In genomic region chr4:36208884-36209473, GRCh38 we compare ENCODE assay signal across 9 cellular contexts. TPM values are rescaled to one million over a fixed set of nuclear protein-coding genes. Genes with fewer than 3 reads are reported as not detected.
DNase-seq lines count a peak whose midpoint lies in the region; ATAC-seq and TF ChIP-seq lines count a peak whose summit lies in the region.
"Had no signal": no experiment of that assay in that cellular context is flagged by ENCODE, and none has a peak within 500 bp of the region (broad histone marks: within the 10 kb centered on the region; RNA-seq: fewer than 3 reads in every experiment).

No MANE protein-coding gene starts in this region.

- ATAC-seq in GM19452 (IDR thresholded peaks at IDR 0.05; ENCODE audit: unreplicated experiment) (peak; percentile 83), HG03135 (IDR thresholded peaks at IDR 0.05; ENCODE audit: unreplicated experiment) (peak; percentile 80), left lung (no peak)
- ATAC-seq in activated naive CD8-positive, alpha-beta T cell treated with anti-CD3 and anti-CD28 coated beads, Interleukin-2, amount 10 ng/mL, durations not matched to agents 7 days and 5 days (ENCODE audit: low read depth): peak; percentile 97

- peaks cover 47% of the 10 kb centered on the region for H3K36me3 Mint-ChIP-seq in activated naive CD8-positive, alpha-beta T cell treated with anti-CD3 and anti-CD28 coated beads, Interleukin-2, amount 10 ng/mL, durations not matched to agents 7 days and 5 days

- H3K9me3 ChIP-seq in left lung: no peaks in the 10 kb centered on the region

- DNase-seq in GM10266 (ENCODE audit: extremely low spot score) (peak; percentile 13), left lung (no peak), DMS153 (lab: John Stamatoyannopoulos, UW) (no peak), COLO668 (lab: John Stamatoyannopoulos, UW; ENCODE audit: unreplicated experiment) (no peak), amygdala (lab: John Stamatoyannopoulos, UW) (no peak)
- peak; percentile 41 for DNase-seq in activated naive CD8-positive, alpha-beta T cell treated with anti-CD3 and anti-CD28 coated beads, Interleukin-2, amount 10 ng/mL, durations not matched to agents 7 days and 5 days

- peaks cover 5 to 6% of the 10 kb centered on the region in 2 donors for H3K36me3 ChIP-seq in left lung

- H3K9me3 Mint-ChIP-seq in activated naive CD8-positive, alpha-beta T cell treated with anti-CD3 and anti-CD28 coated beads, Interleukin-2, amount 10 ng/mL, durations not matched to agents 7 days and 5 days: no peaks in the 10 kb centered on the region
- H3K9me3 Mint-ChIP-seq: neural crest cell had no signal

- no peak overlapping the region for H3K27ac ChIP-seq in left lung

- H3K4me3 ChIP-seq in left lung: no peak overlapping the region

- H3K4me1 ChIP-seq in left lung: peaks cover 0 to 7% of the 10 kb centered on the region in 2 donors

- POLR2A ChIA-PET in activated naive CD8-positive, alpha-beta T cell treated with anti-CD3 and anti-CD28 coated beads, Interleukin-2, amount 10 ng/mL, durations not matched to agents 7 days and 5 days (lab: Charles Lee): interaction anchor here (0.6 to 1.0 kb wide), 2 partner anchors 17 to 35 kb away, joined by 3 read pairs; partner anchors contain the start of gene ARAP2

- TF ChIP-seq CTCF in GM10266 (IDR thresholded peaks at IDR 0.05; ENCODE audit: control insufficient read depth, insufficient read depth, low read depth, missing control alignments) (no peak), left lung (IDR thresholded peaks at IDR 0.05) (no peak)

- peak overlapping the region; percentile 64 for H3K4me3 Mint-ChIP-seq in activated naive CD8-positive, alpha-beta T cell treated with anti-CD3 and anti-CD28 coated beads, Interleukin-2, amount 10 ng/mL, durations not matched to agents 7 days and 5 days
- H3K4me3 Mint-ChIP-seq: neural crest cell had no signal

- intact Hi-C loops in left lung (cut with DNase I): no loop called here

- H3K27me3 Mint-ChIP-seq in activated naive CD8-positive, alpha-beta T cell treated with anti-CD3 and anti-CD28 coated beads, Interleukin-2, amount 10 ng/mL, durations not matched to agents 7 days and 5 days: no peaks in the 10 kb centered on the region

- H3K4me1 Mint-ChIP-seq in activated naive CD8-positive, alpha-beta T cell treated with anti-CD3 and anti-CD28 coated beads, Interleukin-2, amount 10 ng/mL, durations not matched to agents 7 days and 5 days: peaks cover 30% of the 10 kb centered on the region

- peak overlapping the region; percentile 52 for H3K27ac Mint-ChIP-seq in activated naive CD8-positive, alpha-beta T cell treated with anti-CD3 and anti-CD28 coated beads, Interleukin-2, amount 10 ng/mL, durations not matched to agents 7 days and 5 days

- H3K27me3 ChIP-seq in left lung: no peaks in the 10 kb centered on the region

RNA-seq across cellular contexts. Expression of gene ARAP2, which starts 35.3 kb away (rescaled TPM):
- 10 to 100 TPM; 63.7 to 70.3 TPM for total RNA-seq in activated naive CD8-positive, alpha-beta T cell treated with anti-CD3 and anti-CD28 coated beads, Interleukin-2, amount 10 ng/mL, durations not matched to agents 7 days and 5 days
- total RNA-seq in left lung: 10 to 100 TPM; 25.4 to 35.2 TPM

Comparison
In these comparisons a context has a peak if more than half of its experiments do, and no peak if none do; other contexts are left out.
1. DNase-seq: peak in GM10266 (single experiment) and activated naive CD8-positive, alpha-beta T cell treated with anti-CD3 and anti-CD28 coated beads, Interleukin-2, amount 10 ng/mL, durations not matched to agents 7 days and 5 days (single experiment); none in left lung (0 of 2), DMS153 (single experiment), COLO668 (single experiment) and amygdala (0 of 56).